ENCODE assay signal across 16 cellular contexts in the genomic region with DNA sequence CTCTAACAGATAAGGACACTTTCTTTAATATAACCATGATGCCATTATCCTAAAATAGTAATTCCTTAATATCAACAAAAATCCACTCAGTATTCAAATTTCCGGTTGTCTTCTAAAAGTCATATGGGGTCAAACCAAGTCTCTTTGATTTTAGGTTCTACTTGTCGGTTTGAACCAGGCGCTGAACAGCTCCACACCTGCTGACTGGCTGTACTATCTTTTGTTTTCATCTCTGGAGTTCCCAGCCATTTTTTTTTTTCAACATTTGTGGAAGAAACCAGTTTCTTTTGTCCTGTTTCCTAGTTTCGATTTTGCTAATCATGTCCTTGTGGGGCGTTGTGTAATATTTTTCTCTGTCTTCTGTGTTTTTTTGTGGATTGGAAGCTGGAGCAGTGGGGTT. TPM values are rescaled to one million over a fixed set of nuclear protein-coding genes. Genes with fewer than 3 reads are reported as not detected.
"Had no signal": no experiment of that assay in that cellular context is flagged by ENCODE, and none has a peak within 500 bp of the region (broad histone marks: within the 10 kb centered on the region; RNA-seq: fewer than 3 reads in every experiment).

No MANE protein-coding gene starts in this region.

- H3K27me3 ChIP-seq: upper lobe of left lung had no signal

- H3K27ac ChIP-seq: upper lobe of left lung had no signal

- H3K36me3 ChIP-seq: upper lobe of left lung had no signal

- H3K4me1 ChIP-seq: upper lobe of left lung had no signal

- DNase-seq: activated CD4-positive, CD25-positive, alpha-beta regulatory T cell treated with anti-CD3 and anti-CD28 coated beads, Interleukin-2, amount 50 U/mL, for 72 hours; activated naive CD4-positive, alpha-beta T cell; activated naive CD8-positive, alpha-beta T cell treated with anti-CD3 and anti-CD28 coated beads, Interleukin-2, amount 10 ng/mL, durations not matched to agents 7 days and 5 days; activated T-cell treated with anti-CD3 and anti-CD28 coated beads for 4 hours; anterior cingulate cortex; cerebellar nuclear complex; dermis blood vessel endothelial cell; midbrain; stimulated activated CD4-positive, alpha-beta T cell treated with anti-CD3 and anti-CD28 coated beads, Interleukin-1b, Interleukin-23, amount 100 ng/mL, for 48 hours; stimulated activated naive CD8-positive, alpha-beta T cell treated with anti-CD3 and anti-CD28 coated beads, Interleukin-15, amount 100 ng/mL, for 72 hours; T-helper 9 cell; upper lobe of left lung had no signal

- ATAC-seq: stimulated activated naive CD8-positive, alpha-beta T cell treated with anti-CD3 and anti-CD28 coated beads, Interleukin-15, amount 100 ng/mL, for 72 hours had no signal

- H3K4me3 ChIP-seq: lung, upper lobe of left lung had no signal

RNA-seq across cellular contexts. Expression of gene FZD10, which starts 50.1 kb away (rescaled TPM):
- total RNA-seq: activated naive CD8-positive, alpha-beta T cell treated with anti-CD3 and anti-CD28 coated beads, Interleukin-2, amount 10 ng/mL, durations not matched to agents 7 days and 5 days; myocyte; osteoblast; pulmonary artery endothelial cell had no signal
